In the genomic region with DNA sequence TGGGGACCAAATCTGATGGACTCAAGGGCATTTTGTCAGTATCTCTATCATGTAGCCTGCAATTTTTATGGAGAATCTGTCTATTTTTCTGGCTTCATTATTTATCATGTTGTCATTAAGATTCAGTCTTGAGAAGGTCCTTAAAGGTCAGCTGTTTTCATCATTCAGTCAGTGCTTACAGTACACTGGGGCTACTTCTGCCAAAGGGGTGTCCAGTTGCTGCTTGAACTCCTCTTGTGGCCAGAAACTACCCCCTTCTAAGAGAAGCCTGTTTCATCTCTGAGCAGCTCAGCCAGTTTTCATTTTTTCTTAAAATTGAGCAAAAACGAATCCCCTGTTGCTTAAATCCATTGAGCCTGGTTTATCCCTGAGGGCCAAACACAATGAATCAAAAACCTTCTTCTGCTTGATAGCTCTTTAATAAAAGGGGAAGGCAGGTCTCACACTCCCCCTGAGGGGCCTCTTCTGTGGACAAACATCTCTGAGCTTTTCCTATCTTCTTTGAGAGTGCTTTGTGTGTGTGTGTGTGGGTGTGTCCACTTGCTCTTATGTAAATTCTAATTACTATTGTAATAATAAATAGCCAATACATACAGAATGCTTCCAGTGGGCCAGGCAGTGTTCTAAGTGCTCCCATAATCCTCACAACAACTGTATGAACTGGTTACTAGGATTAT, we compare ENCODE assay signal across 22 cellular contexts.
"Had no signal": no experiment of that assay in that cellular context is flagged by ENCODE, and none has a peak within 500 bp of the region (broad histone marks: within the 10 kb centered on the region; RNA-seq: fewer than 3 reads in every experiment).

No MANE protein-coding gene starts in this region.

- H3K27me3 ChIP-seq: adrenal gland, cardiac muscle cell, esophagus muscularis mucosa had no signal

- H3K9me3 ChIP-seq: adrenal gland, esophagus muscularis mucosa had no signal

- DNase-seq: activated CD4-positive, alpha-beta T cell treated with anti-CD3 and anti-CD28 coated beads, Interleukin-2, amount 50 U/mL, for 1 hour; activated CD8-positive, alpha-beta memory T cell treated with anti-CD3 and anti-CD28 coated beads for 24 hours; activated CD8-positive, alpha-beta memory T cell treated with anti-CD3 and anti-CD28 coated beads, Interleukin-2, amount 50 U/mL, for 48 hours; activated effector memory CD4-positive, alpha-beta T cell treated with anti-CD3 and anti-CD28 coated beads, Interleukin-2, amount 50 U/mL, for 16 hours; activated T-cell treated with anti-CD3 and anti-CD28 coated beads, Interleukin-2, amount 50 U/mL, for 48 hours; adrenal gland; dermis blood vessel endothelial cell; effector memory CD4-positive, alpha-beta T cell; glutamatergic neuron; kidney; natural killer cell; stimulated activated CD4-positive, alpha-beta T cell treated with anti-CD3 and anti-CD28 coated beads, Interleukin-12 subunit alpha, Interleukin-12 subunit beta, amount 100 ng/mL, for 4 hours; stimulated activated CD4-positive, alpha-beta T cell treated with anti-CD3 and anti-CD28 coated beads, Interleukin-1b, Interleukin-23, amount 100 ng/mL, for 48 hours; stimulated activated CD8-positive, alpha-beta memory T cell treated with anti-CD3 and anti-CD28 coated beads, Interleukin-4, amount 100 ng/mL, for 48 hours; stimulated activated naive CD4-positive, alpha-beta T cell had no signal

- H3K4me1 ChIP-seq: adrenal gland had no signal

- H3K4me3 Mint-ChIP-seq: activated naive CD4-positive, alpha-beta T cell treated with anti-CD3 and anti-CD28 coated beads, Interleukin-2, amount 50 U/mL, for 24 hours; natural killer cell; T-helper 1 cell treated with Interleukin-12 subunit alpha and Interleukin-12 subunit beta and Interleukin-4 antibody, amounts not matched to agents 30 μg/mL and 1 μg/mL, for 36 hours had no signal

- ATAC-seq: activated CD4-positive, CD25-positive, alpha-beta regulatory T cell treated with anti-CD3 and anti-CD28 coated beads, Interleukin-2, amount 50 U/mL, for 24 hours; left lobe of liver; natural killer cell had no signal

- H3K27me3 Mint-ChIP-seq: activated naive CD4-positive, alpha-beta T cell treated with anti-CD3 and anti-CD28 coated beads, Interleukin-2, amount 50 U/mL, for 24 hours had no signal

- H3K9me3 Mint-ChIP-seq: activated naive CD4-positive, alpha-beta T cell treated with anti-CD3 and anti-CD28 coated beads, Interleukin-2, amount 50 U/mL, for 24 hours; natural killer cell; T-helper 1 cell treated with Interleukin-12 subunit alpha and Interleukin-12 subunit beta and Interleukin-4 antibody, amounts not matched to agents 30 μg/mL and 1 μg/mL, for 36 hours had no signal

- H3K27ac Mint-ChIP-seq: activated naive CD4-positive, alpha-beta T cell treated with anti-CD3 and anti-CD28 coated beads, Interleukin-2, amount 50 U/mL, for 24 hours; natural killer cell; T-helper 1 cell treated with Interleukin-12 subunit alpha and Interleukin-12 subunit beta and Interleukin-4 antibody, amounts not matched to agents 30 μg/mL and 1 μg/mL, for 36 hours had no signal

- H3K4me3 ChIP-seq: adrenal gland, cardiac muscle cell, esophagus muscularis mucosa, lung had no signal

- H3K36me3 ChIP-seq: adrenal gland, cardiac muscle cell, esophagus muscularis mucosa had no signal

- H3K4me1 Mint-ChIP-seq: activated naive CD4-positive, alpha-beta T cell treated with anti-CD3 and anti-CD28 coated beads, Interleukin-2, amount 50 U/mL, for 24 hours had no signal

- H3K36me3 Mint-ChIP-seq: activated naive CD4-positive, alpha-beta T cell treated with anti-CD3 and anti-CD28 coated beads, Interleukin-2, amount 50 U/mL, for 24 hours; natural killer cell had no signal
